In the genomic region with DNA sequence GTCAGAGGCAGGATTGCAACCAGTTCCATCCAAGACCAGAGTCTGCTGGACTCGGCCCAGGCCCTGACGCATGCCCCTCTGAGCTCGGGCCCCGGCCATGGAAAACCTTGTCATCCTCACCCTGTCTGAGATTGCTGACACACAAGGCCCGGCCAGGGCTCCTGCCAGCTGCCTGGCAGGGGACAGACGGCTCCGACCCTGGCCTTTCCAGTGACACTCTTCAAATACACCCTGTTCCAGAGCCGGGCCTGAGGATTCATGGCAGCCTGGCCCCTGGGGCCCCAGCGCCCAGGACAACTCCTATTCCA, we compare ENCODE assay signal across 24 cellular contexts. TPM values are rescaled to one million over a fixed set of nuclear protein-coding genes. Genes with fewer than 3 reads are reported as not detected.
DNase-seq lines count a peak whose midpoint lies in the region; ATAC-seq and TF ChIP-seq lines count a peak whose summit lies in the region.
"Had no signal": no experiment of that assay in that cellular context is flagged by ENCODE, and none has a peak within 500 bp of the region (broad histone marks: within the 10 kb centered on the region; RNA-seq: fewer than 3 reads in every experiment).

No MANE protein-coding gene starts in this region.

- H3K4me1 Mint-ChIP-seq in stimulated activated naive B cell treated with anti-CD40 and anti-IgM and Interleukin-4, amounts not matched to agents 10 μg/mL and 1 μg/mL and 100 μg/mL, for 72 hours = peaks cover 12 to 34% of the 10 kb centered on the region in 2 donors
- H3K4me1 Mint-ChIP-seq in T-helper 17 cell = peaks cover 3% of the 10 kb centered on the region

- ATAC-seq in Right ventricle myocardium superior (ENCODE audit: poor library complexity) = peak; percentile 81
- ATAC-seq in stimulated activated naive B cell treated with anti-CD40 and anti-IgM and Interleukin-4, amounts not matched to agents 10 μg/mL and 1 μg/mL and 100 μg/mL, for 72 hours (replicated peaks) = no peak
- no peak for ATAC-seq in T-helper 17 cell

- peaks cover 3 to 7% of the 10 kb centered on the region in 2 donors for H3K36me3 Mint-ChIP-seq in stimulated activated naive B cell treated with anti-CD40 and anti-IgM and Interleukin-4, amounts not matched to agents 10 μg/mL and 1 μg/mL and 100 μg/mL, for 72 hours
- H3K36me3 Mint-ChIP-seq in T-helper 17 cell (ENCODE audit: low read depth) = no peaks in the 10 kb centered on the region

- no peaks in the 10 kb centered on the region for H3K36me3 ChIP-seq in left ventricle myocardium inferior
- H3K36me3 ChIP-seq in BE2C = no peaks in the 10 kb centered on the region
- H3K36me3 ChIP-seq: Peyer's patch had no signal

- H3K27me3 ChIP-seq in left ventricle myocardium inferior (ENCODE audit: low read depth) (peaks cover 11% of the 10 kb centered on the region), BE2C (peaks cover 88% of the 10 kb centered on the region)
- H3K27me3 ChIP-seq: Peyer's patch had no signal

- H3K27ac Mint-ChIP-seq in stimulated activated naive B cell treated with anti-CD40 and anti-IgM and Interleukin-4, amounts not matched to agents 10 μg/mL and 1 μg/mL and 100 μg/mL, for 72 hours = peak overlapping the region; percentile 87
- H3K27ac Mint-ChIP-seq in T-helper 17 cell = no peak overlapping the region
- H3K27ac Mint-ChIP-seq: CD4-positive, alpha-beta T cell had no signal

- H3K9me3 ChIP-seq in left ventricle myocardium inferior (replicated peaks) (no peaks in the 10 kb centered on the region), T-helper 17 cell (ENCODE audit: control insufficient read depth, low read length, poor library complexity, severe bottlenecking) (no peaks in the 10 kb centered on the region), BE2C (no peaks in the 10 kb centered on the region)
- H3K9me3 ChIP-seq: Peyer's patch had no signal

- no peak overlapping the region for H3K4me3 Mint-ChIP-seq in stimulated activated naive B cell treated with anti-CD40 and anti-IgM and Interleukin-4, amounts not matched to agents 10 μg/mL and 1 μg/mL and 100 μg/mL, for 72 hours
- H3K4me3 Mint-ChIP-seq in T-helper 17 cell = no peak overlapping the region
- H3K4me3 Mint-ChIP-seq: CD4-positive, alpha-beta T cell had no signal

- DNase-seq in Right ventricle myocardium superior (peak; percentile 74), cardiac septum (ENCODE audit: low spot score) (no peak), cerebellar cortex (ENCODE audit: low spot score) (peak; percentile 52), left ventricle myocardium inferior (peak; percentile 67), HuH-7.5 (ENCODE audit: low spot score) (no peak), T-helper 17 cell (no peak), BE2C (no peak)
- DNase-seq in stimulated activated naive B cell treated with anti-CD40 and anti-IgM and Interleukin-4, amounts not matched to agents 10 μg/mL and 1 μg/mL and 100 μg/mL, for 72 hours = no peak
- DNase-seq: 8988T; CD4-positive, alpha-beta T cell; DMS153; GOT3; NCI-H1436 treated with DMSO at 0.1 percent for 48 hours; NCI-H2029; NCI-H446 treated with DMSO at 0.1 percent for 48 hours; NCI-H69; Peyer's patch; SHP77 had no signal

- H3K4me1 ChIP-seq in left ventricle myocardium inferior (peaks cover 18% of the 10 kb centered on the region), BE2C (no peaks in the 10 kb centered on the region)

- no peaks in the 10 kb centered on the region for H3K9me3 Mint-ChIP-seq in stimulated activated naive B cell treated with anti-CD40 and anti-IgM and Interleukin-4, amounts not matched to agents 10 μg/mL and 1 μg/mL and 100 μg/mL, for 72 hours
- H3K9me3 Mint-ChIP-seq: CD4-positive, alpha-beta T cell had no signal

- intact Hi-C loops in Right ventricle myocardium superior (cut with DNase I) = no loop called here
- intact Hi-C loops in cardiac septum (cut with DNase I) = no loop called here
- intact Hi-C loops in left ventricle myocardium inferior (cut with micrococcal nuclease) = no loop called here

- H3K4me3 ChIP-seq in left ventricle myocardium inferior = no peak overlapping the region
- no peak overlapping the region for H3K4me3 ChIP-seq in BE2C (ENCODE audit: low read depth, low read length)
- H3K4me3 ChIP-seq: GM12878, Peyer's patch, SK-N-MC had no signal

- peak overlapping the region; percentile 65 for H3K27ac ChIP-seq in left ventricle myocardium inferior (replicated peaks)
- H3K27ac ChIP-seq: KMS-11, Peyer's patch, SK-N-MC had no signal

- H3K27me3 Mint-ChIP-seq in stimulated activated naive B cell treated with anti-CD40 and anti-IgM and Interleukin-4, amounts not matched to agents 10 μg/mL and 1 μg/mL and 100 μg/mL, for 72 hours = peaks cover 16 to 25% of the 10 kb centered on the region in 2 donors
- peaks cover 19% of the 10 kb centered on the region for H3K27me3 Mint-ChIP-seq in T-helper 17 cell

- TF ChIP-seq CTCF in left ventricle myocardium inferior (IDR thresholded peaks at IDR 0.05; ENCODE audit: borderline replicate concordance) = no peak
- no peak for TF ChIP-seq CTCF in BE2C (IDR thresholded peaks at IDR 0.05; ENCODE audit: low read depth, low read length)

RNA-seq across cellular contexts. Expression of a gene that starts 3.2 kb away (rescaled TPM):
- total RNA-seq in Right ventricle myocardium superior (not detected), cardiac septum (not detected), left ventricle myocardium inferior (not detected), T-helper 17 cell (not detected)
- not detected for polyA plus RNA-seq in BE2C (2012; ENCODE audit: insufficient read depth, insufficient read length, low read depth)
- total RNA-seq: CD4-positive, alpha-beta T cell; Daoy; GM12878; Peyer's patch had no signal
- polyA plus RNA-seq: AG04450, BJ, GM12878 had no signal

RNA-seq across cellular contexts. Expression of a gene that starts 12.7 kb away (rescaled TPM):
- 53.0 TPM for total RNA-seq in Right ventricle myocardium superior
- total RNA-seq in cardiac septum = 42.3 TPM
- 52.7 TPM for total RNA-seq in left ventricle myocardium inferior
- total RNA-seq in T-helper 17 cell = 10 to 100 TPM; 33.5 to 43.0 TPM
- 252 TPM for polyA plus RNA-seq in BE2C (2012; ENCODE audit: insufficient read depth, insufficient read length, low read depth)

RNA-seq across cellular contexts. Expression of a gene that starts 12.9 kb away (rescaled TPM):
- total RNA-seq in Right ventricle myocardium superior = 15.9 TPM
- 18.0 TPM for total RNA-seq in cardiac septum
- 15.5 TPM for total RNA-seq in left ventricle myocardium inferior
- total RNA-seq in T-helper 17 cell = 10 to 100 TPM; 37.2 to 38.6 TPM
- polyA plus RNA-seq in BE2C (2012; ENCODE audit: insufficient read depth, insufficient read length, low read depth) = 15.2 TPM

RNA-seq across cellular contexts. Expression of a gene that starts 57.9 kb away (rescaled TPM):
- 40.4 TPM for total RNA-seq in Right ventricle myocardium superior
- total RNA-seq in cardiac septum = 46.6 TPM
- 39.2 TPM for total RNA-seq in left ventricle myocardium inferior
- 100 to 1,000 TPM; 130 to 158 TPM for total RNA-seq in T-helper 17 cell
- polyA plus RNA-seq in BE2C (2012; ENCODE audit: insufficient read depth, insufficient read length, low read depth) = 391 TPM

Comparison
In these comparisons a context has a peak if more than half of its experiments do, and no peak if none do; other contexts are left out.
1. DNase-seq: peak in Right ventricle myocardium superior (single experiment), cerebellar cortex (single experiment) and left ventricle myocardium inferior (single experiment); none in cardiac septum (single experiment), stimulated activated naive B cell treated with anti-CD40 and anti-IgM and Interleukin-4, amounts not matched to agents 10 μg/mL and 1 μg/mL and 100 μg/mL, for 72 hours (single experiment), HuH-7.5 (single experiment), T-helper 17 cell (0 of 3) and BE2C (single experiment).